16 cellular contexts compared by ENCODE assay signal in the genomic region with DNA sequence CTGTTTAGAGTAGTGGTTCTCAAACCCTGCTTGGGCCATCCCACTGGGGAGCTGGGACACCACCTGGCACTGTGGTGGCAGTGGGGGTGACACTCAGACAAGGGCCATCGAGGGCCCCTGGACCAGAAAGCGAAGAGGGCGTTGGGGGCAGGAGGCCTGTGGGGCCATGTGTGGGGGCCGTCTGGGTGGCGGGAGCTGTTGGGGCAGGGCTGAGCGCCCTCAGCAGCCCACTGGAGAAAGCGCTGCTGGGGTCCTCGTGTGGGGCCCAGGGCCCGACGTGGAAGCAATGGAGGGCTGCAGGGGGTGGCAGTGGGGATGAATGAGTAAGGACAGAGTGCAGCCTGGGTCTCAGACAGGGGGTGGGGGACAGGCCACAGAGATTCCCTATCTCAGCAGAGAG.
"Had no signal": no experiment of that assay in that cellular context is flagged by ENCODE, and none has a peak within 500 bp of the region (broad histone marks: within the 10 kb centered on the region; RNA-seq: fewer than 3 reads in every experiment).

No MANE protein-coding gene starts in this region.

- H3K9me3 Mint-ChIP-seq: activated CD8-positive, alpha-beta T cell treated with anti-CD3 and anti-CD28 coated beads for 36 hours; activated naive CD4-positive, alpha-beta T cell treated with anti-CD3 and anti-CD28 coated beads, Interleukin-2, amount 50 U/mL, for 72 hours; activated T-cell treated with anti-CD3 and anti-CD28 coated beads, Interleukin-2, amount 50 U/mL, for 4 hours; dendritic cell treated with granulocyte-macrophage colony-stimulating factor and Interleukin-4, amounts not matched to agents 40 ng/mL and 50 ng/mL, for 4 days; nephron had no signal

- H3K4me3 Mint-ChIP-seq: activated CD8-positive, alpha-beta T cell treated with anti-CD3 and anti-CD28 coated beads for 36 hours; activated T-cell treated with anti-CD3 and anti-CD28 coated beads, Interleukin-2, amount 50 U/mL, for 4 hours; dendritic cell treated with granulocyte-macrophage colony-stimulating factor and Interleukin-4, amounts not matched to agents 40 ng/mL and 50 ng/mL, for 4 days had no signal

- H3K36me3 Mint-ChIP-seq: activated naive CD4-positive, alpha-beta T cell treated with anti-CD3 and anti-CD28 coated beads, Interleukin-2, amount 50 U/mL, for 72 hours had no signal

- H3K27ac Mint-ChIP-seq: activated CD8-positive, alpha-beta T cell treated with anti-CD3 and anti-CD28 coated beads for 36 hours; dendritic cell treated with granulocyte-macrophage colony-stimulating factor and Interleukin-4, amounts not matched to agents 40 ng/mL and 50 ng/mL, for 4 days; nephron had no signal

- H3K4me3 ChIP-seq: adrenal gland, esophagus muscularis mucosa, lower lobe of right lung, skin epidermis, thyroid gland had no signal

- H3K27me3 ChIP-seq: adrenal gland, esophagus muscularis mucosa, thyroid gland had no signal

- ATAC-seq: activated CD8-positive, alpha-beta T cell treated with anti-CD3 and anti-CD28 coated beads for 36 hours; activated naive CD4-positive, alpha-beta T cell treated with anti-CD3 and anti-CD28 coated beads, Interleukin-2, amount 50 U/mL, for 72 hours; activated T-cell treated with anti-CD3 and anti-CD28 coated beads, Interleukin-2, amount 50 U/mL, for 4 hours; lower lobe of right lung had no signal

- H3K27me3 Mint-ChIP-seq: activated CD8-positive, alpha-beta T cell treated with anti-CD3 and anti-CD28 coated beads for 36 hours; dendritic cell treated with granulocyte-macrophage colony-stimulating factor and Interleukin-4, amounts not matched to agents 40 ng/mL and 50 ng/mL, for 4 days had no signal

- DNase-seq: activated CD4-positive, alpha-beta T cell treated with anti-CD3 and anti-CD28 coated beads for 48 hours; activated CD4-positive, CD25-positive, alpha-beta regulatory T cell; activated CD8-positive, alpha-beta T cell treated with anti-CD3 and anti-CD28 coated beads for 36 hours; activated effector memory CD4-positive, alpha-beta T cell treated with Interleukin-2 at 50 U/mL for 16 hours; activated T-cell treated with anti-CD3 and anti-CD28 coated beads, Interleukin-2, amount 50 U/mL, for 4 hours; adrenal gland; effector memory CD4-positive, alpha-beta T cell; lower lobe of right lung; nucleus accumbens; posterior cingulate gyrus; thyroid gland had no signal

- H3K27ac ChIP-seq: adrenal gland, esophagus muscularis mucosa, lower lobe of right lung, skin epidermis, thyroid gland had no signal

- H3K9me3 ChIP-seq: adrenal gland, esophagus muscularis mucosa, lower lobe of right lung, thyroid gland had no signal
